ENCODE assay signal across 11 cellular contexts in genomic region chr1:67166196-67166595, GRCh38. TPM values are rescaled to one million over a fixed set of nuclear protein-coding genes. Genes with fewer than 3 reads are reported as not detected.
DNase-seq lines count a peak whose midpoint lies in the region; ATAC-seq and FAIRE-seq lines count a peak whose summit lies in the region.
"Had no signal": no experiment of that assay in that cellular context is flagged by ENCODE, and none has a peak within 500 bp of the region (broad histone marks: within the 10 kb centered on the region; RNA-seq: fewer than 3 reads in every experiment).

Gene IL23R, plus strand, starts transcription at chr1:67166454. Its CDS starts 1,667 bp downstream, at chr1:67168121.

- H3K9me3 Mint-ChIP-seq in activated T-cell treated with anti-CD3 and anti-CD28 coated beads, Interleukin-2, amount 50 U/mL, for 4 hours = no peaks in the 10 kb centered on the region

- H3K4me3 Mint-ChIP-seq in activated T-cell treated with anti-CD3 and anti-CD28 coated beads, Interleukin-2, amount 50 U/mL, for 4 hours = peak within 1 kb of the TSS; percentile 75

- H3K36me3 Mint-ChIP-seq in activated T-cell treated with anti-CD3 and anti-CD28 coated beads, Interleukin-2, amount 50 U/mL, for 4 hours (ENCODE audit: insufficient read depth) = peaks cover 2% of the 10 kb centered on the region

- peak; percentile 86 for ATAC-seq in GM19025 (IDR thresholded peaks at IDR 0.05; ENCODE audit: low read depth, unreplicated experiment)
- peak; percentile 93 for ATAC-seq in HG02885 (IDR thresholded peaks at IDR 0.05; ENCODE audit: poor library complexity, unreplicated experiment)
- ATAC-seq in activated T-cell treated with anti-CD3 and anti-CD28 coated beads, Interleukin-2, amount 50 U/mL, for 4 hours = peak; percentile 79 to 83

- peaks cover 2% of the 10 kb centered on the region for H3K27me3 Mint-ChIP-seq in activated T-cell treated with anti-CD3 and anti-CD28 coated beads, Interleukin-2, amount 50 U/mL, for 4 hours (ENCODE audit: low read depth)

- FAIRE-seq in urothelium cell line (lab: Jason Lieb, UNC) = no peak

- peaks cover 51% of the 10 kb centered on the region for H3K4me1 Mint-ChIP-seq in activated T-cell treated with anti-CD3 and anti-CD28 coated beads, Interleukin-2, amount 50 U/mL, for 4 hours (ENCODE audit: low read depth)

- DNase-seq in DMS53 (lab: John Stamatoyannopoulos, UW) (peak; percentile 88), cerebellum (ENCODE audit: low spot score) (no peak), KG1 (lab: John Stamatoyannopoulos, UW) (no peak), urothelium cell line (ENCODE audit: low spot score) (no peak)
- no peak for DNase-seq in activated T-cell treated with anti-CD3 and anti-CD28 coated beads, Interleukin-2, amount 50 U/mL, for 4 hours
- no peak for DNase-seq in effector CD4-positive, alpha-beta T cell
- DNase-seq: MM.1S had no signal

RNA-seq across cellular contexts. Expression of gene IL23R, which starts in this region (rescaled TPM):
- 10 to 100 TPM in 1 of 3 donors, 1 to 10 TPM in 2; 7.5 to 14.4 (median 8.6) TPM for total RNA-seq in activated T-cell treated with anti-CD3 and anti-CD28 coated beads, Interleukin-2, amount 50 U/mL, for 4 hours
- not detected for total RNA-seq in cerebellum
- total RNA-seq: dermis microvascular lymphatic vessel endothelial cell, lung microvascular endothelial cell had no signal
